23 cellular contexts compared by ENCODE assay signal in genomic region chr9:34233691-34234090, GRCh38. TPM values are rescaled to one million over a fixed set of nuclear protein-coding genes. Genes with fewer than 3 reads are reported as not detected.
DNase-seq lines count a peak whose midpoint lies in the region; ATAC-seq and TF ChIP-seq lines count a peak whose summit lies in the region.
"Had no signal": no experiment of that assay in that cellular context is flagged by ENCODE, and none has a peak within 500 bp of the region (broad histone marks: within the 10 kb centered on the region; RNA-seq: fewer than 3 reads in every experiment).

No MANE protein-coding gene starts in this region.

- H3K4me1 ChIP-seq in PC-3 (ENCODE audit: insufficient read depth, low read length) (no peaks in the 10 kb centered on the region), fibroblast of lung (ENCODE audit: control insufficient read depth, extremely low read depth, insufficient read depth, low read length) (no peaks in the 10 kb centered on the region)
- H3K4me1 ChIP-seq: BE2C had no signal

- intact Hi-C loops in PC-3 (cut with micrococcal nuclease), result no loop called here

- peak; percentile 38 for DNase-seq in HFFc6
- DNase-seq in PC-3, result no peak
- peak; percentile 27 to 29 for DNase-seq in fibroblast of lung (ENCODE audit: low read depth in 2 of 2)
- DNase-seq in progenitor cell of endocrine pancreas (ENCODE audit: low spot score, unreplicated experiment), result no peak
- no peak for DNase-seq in inferior parietal cortex (ENCODE audit: extremely low spot score)
- no peak for DNase-seq in KG1 (lab: John Stamatoyannopoulos, UW)
- no peak for DNase-seq in mesenteric fat pad (ENCODE audit: low spot score)
- DNase-seq: activated CD4-positive, alpha-beta T cell treated with anti-CD3 and anti-CD28 coated beads for 48 hours; activated naive CD4-positive, alpha-beta T cell treated with anti-CD3 and anti-CD28 coated beads, Interleukin-2, amount 10 ng/mL, durations not matched to agents 7 days and 5 days; BE2C; brain microvascular endothelial cell; dermis blood vessel endothelial cell; heart right ventricle; islet precursor cell; KBM-7; mesenchymal stem cell; NCI-H1048; NCI-H2029; NCI-H526 treated with DMSO at 0.1 percent for 48 hours; OCI-M1 had no signal

- H3K27me3 ChIP-seq in PC-3 (ENCODE audit: low read length), result no peaks in the 10 kb centered on the region
- H3K27me3 ChIP-seq in fibroblast of lung (ENCODE audit: control insufficient read depth, insufficient read depth, low read length), result no peaks in the 10 kb centered on the region
- H3K27me3 ChIP-seq: BE2C, brain microvascular endothelial cell, heart right ventricle had no signal

- peaks cover 16% of the 10 kb centered on the region for H3K36me3 Mint-ChIP-seq in HFFc6 (ENCODE audit: low read depth)
- peaks cover 14% of the 10 kb centered on the region for H3K36me3 Mint-ChIP-seq in progenitor cell of endocrine pancreas (ENCODE audit: insufficient read depth)

- H3F3A ChIP-seq in PC-3 (ENCODE audit: low read length, unreplicated experiment), result no peaks in the 10 kb centered on the region

- H3K4me2 ChIP-seq in PC-3 (ENCODE audit: low read length) (no peak overlapping the region), fibroblast of lung (ENCODE audit: extremely low read depth, insufficient read depth, low read length) (no peak overlapping the region)

- CTCF ChIA-PET in PC-3 (lab: Charles Lee), result no interaction called here

- BruUV-seq in PC-3 (replicated peaks; lab: Mats Ljungman, UMichigan), result no TSS peak

- POLR2A ChIA-PET in PC-3 (lab: Charles Lee; ENCODE audit: unreplicated experiment), result no interaction called here

- H3K27ac Mint-ChIP-seq in HFFc6 (peak overlapping the region; percentile 31; the same call in 1 of the 2 replicates), progenitor cell of endocrine pancreas (peak overlapping the region; percentile 45)
- H3K27ac Mint-ChIP-seq: activated naive CD4-positive, alpha-beta T cell treated with anti-CD3 and anti-CD28 coated beads, Interleukin-2, amount 10 ng/mL, durations not matched to agents 7 days and 5 days; nephron had no signal

- peaks cover 19% of the 10 kb centered on the region for H3K4me1 Mint-ChIP-seq in HFFc6 (ENCODE audit: low read depth)
- no peaks in the 10 kb centered on the region for H3K4me1 Mint-ChIP-seq in progenitor cell of endocrine pancreas (ENCODE audit: low read depth)
- H3K4me1 Mint-ChIP-seq: activated naive CD4-positive, alpha-beta T cell treated with anti-CD3 and anti-CD28 coated beads, Interleukin-2, amount 10 ng/mL, durations not matched to agents 7 days and 5 days had no signal

- H3K27ac ChIP-seq in PC-3 (ENCODE audit: low read length) (no peak overlapping the region), fibroblast of lung (ENCODE audit: insufficient read depth, low read length) (no peak overlapping the region)
- H3K27ac ChIP-seq: brain microvascular endothelial cell, epithelial cell of prostate, heart right ventricle, thoracic aorta had no signal

- H3K79me2 ChIP-seq in PC-3 (ENCODE audit: low read length) (no peaks in the 10 kb centered on the region; the same call in 1 of the 2 replicates), fibroblast of lung (ENCODE audit: control insufficient read depth, insufficient read depth, low read length) (no peaks in the 10 kb centered on the region)

- H3K9ac ChIP-seq in PC-3 (ENCODE audit: low read length) (no peak overlapping the region), fibroblast of lung (ENCODE audit: insufficient read depth, low read length) (no peak overlapping the region)

- H3K9me3 Mint-ChIP-seq in HFFc6 (no peaks in the 10 kb centered on the region), progenitor cell of endocrine pancreas (ENCODE audit: low read depth) (no peaks in the 10 kb centered on the region)
- H3K9me3 Mint-ChIP-seq: activated naive CD4-positive, alpha-beta T cell treated with anti-CD3 and anti-CD28 coated beads, Interleukin-2, amount 10 ng/mL, durations not matched to agents 7 days and 5 days; nephron had no signal

- peak; percentile 50 for ATAC-seq in PC-3
- ATAC-seq: heart right ventricle had no signal

- H4K20me1 ChIP-seq in PC-3 (ENCODE audit: low read length) (no peaks in the 10 kb centered on the region), fibroblast of lung (ENCODE audit: control insufficient read depth, extremely low read depth, insufficient read depth, low read length) (no peaks in the 10 kb centered on the region)

- H3K9me3 ChIP-seq in PC-3 (ENCODE audit: low read length) (no peaks in the 10 kb centered on the region), fibroblast of lung (ENCODE audit: control insufficient read depth, insufficient read depth, low read depth, low read length) (no peaks in the 10 kb centered on the region)
- H3K9me3 ChIP-seq: BE2C, heart right ventricle, thoracic aorta had no signal

- H2AFZ ChIP-seq in PC-3 (ENCODE audit: low read length) (no peak overlapping the region), fibroblast of lung (ENCODE audit: low read length) (no peak overlapping the region)

- H3K36me3 ChIP-seq in PC-3 (ENCODE audit: low read depth, low read length) (no peaks in the 10 kb centered on the region), fibroblast of lung (ENCODE audit: control insufficient read depth, insufficient read depth, low read length) (peaks cover 2% of the 10 kb centered on the region)

- H3K27me3 Mint-ChIP-seq in HFFc6 (ENCODE audit: insufficient read depth) (no peaks in the 10 kb centered on the region; the same call in 1 of the 2 replicates), progenitor cell of endocrine pancreas (no peaks in the 10 kb centered on the region)
- H3K27me3 Mint-ChIP-seq: activated naive CD4-positive, alpha-beta T cell treated with anti-CD3 and anti-CD28 coated beads, Interleukin-2, amount 10 ng/mL, durations not matched to agents 7 days and 5 days had no signal

- H3K4me3 ChIP-seq in PC-3 (ENCODE audit: low read length), result no peak overlapping the region
- H3K4me3 ChIP-seq in fibroblast of lung (replicated peaks in 1 of 4; ENCODE audit: control extremely low read depth in 1 of 4, insufficient read depth in 1 of 4, low read depth in 3 of 4, low read length in 4 of 4), result no peak overlapping the region
- H3K4me3 ChIP-seq: heart right ventricle, thoracic aorta had no signal

- no peaks in the 10 kb centered on the region for H3K9me2 ChIP-seq in PC-3 (replicated peaks; ENCODE audit: low read length)

- no peak for TF ChIP-seq CTCF in HFFc6 (IDR thresholded peaks at IDR 0.05)
- no peak for TF ChIP-seq CTCF in PC-3 (conservative IDR thresholded peaks at IDR 0.05; ENCODE audit: low read depth, low read length)
- no peak for TF ChIP-seq CTCF in fibroblast of lung (conservative IDR thresholded peaks at IDR 0.05 in 1 of 2, IDR thresholded peaks at IDR 0.05 in 1 of 2; ENCODE audit: low read depth in 1 of 2, low read length in 2 of 2)
- TF ChIP-seq CTCF in progenitor cell of endocrine pancreas (IDR thresholded peaks at IDR 0.05; ENCODE audit: unreplicated experiment), result no peak

- no peak overlapping the region for H3K4me3 Mint-ChIP-seq in HFFc6
- H3K4me3 Mint-ChIP-seq in progenitor cell of endocrine pancreas (ENCODE audit: low read depth), result no peak overlapping the region
- H3K4me3 Mint-ChIP-seq: activated naive CD4-positive, alpha-beta T cell treated with anti-CD3 and anti-CD28 coated beads, Interleukin-2, amount 10 ng/mL, durations not matched to agents 7 days and 5 days; nephron had no signal

RNA-seq across cellular contexts. Expression of gene UBAP1, which starts 54.8 kb away (rescaled TPM):
- total RNA-seq in HFFc6 (2021; fragmentation: NEBNext Ultra II Directional; extraction: Animal tissue kit (Norgen Biotek cat#: 25700)), result 10 to 100 TPM; 36.7 to 43.9 (median 41.4) TPM
- total RNA-seq in PC-3 (2014; rRNA removed) (15.2 and 16.5 TPM in 2 replicates), fibroblast of lung (32.1 and 41.6 TPM in 2 replicates), progenitor cell of endocrine pancreas (45.6 and 47.6 TPM in 2 replicates), mesenteric fat pad (56.0 TPM)
- polyA plus RNA-seq in fibroblast of lung, result 57.6 and 58.1 TPM in 2 replicates
- polyA plus RNA-seq in fibroblast of lung (2012), result 37.5 and 38.3 TPM in 2 replicates
- 64.9 and 90.3 TPM in 2 replicates for polyA minus RNA-seq in fibroblast of lung (ENCODE audit: low replicate concordance)

Comparison
In these comparisons a context has a peak if more than half of its experiments do, and no peak if none do; other contexts are left out.
1. DNase-seq: peak in HFFc6 (single experiment) and fibroblast of lung (2 of 2); none in PC-3 (single experiment), progenitor cell of endocrine pancreas (single experiment), inferior parietal cortex (single experiment), KG1 (single experiment) and mesenteric fat pad (single experiment).